In the genomic region with DNA sequence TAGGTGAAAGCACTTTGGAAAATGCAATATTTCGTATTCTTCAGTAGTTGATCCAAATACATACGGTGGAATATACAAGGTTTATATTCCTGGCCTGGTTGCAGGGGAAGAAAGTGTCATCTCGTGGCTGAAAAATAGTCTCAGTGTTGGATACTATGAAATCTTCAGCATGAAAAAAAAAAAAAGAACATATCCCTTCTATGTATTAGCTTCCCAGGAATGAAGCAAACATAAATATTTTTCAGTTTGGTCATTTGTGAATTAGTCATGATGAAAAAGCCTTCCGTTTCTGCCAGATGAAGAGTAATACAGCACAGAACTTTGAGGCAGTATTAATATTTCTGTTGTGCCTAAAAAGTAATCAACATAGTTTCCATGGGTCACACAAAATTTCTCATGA, we compare ENCODE assay signal across 14 cellular contexts. TPM values are rescaled to one million over a fixed set of nuclear protein-coding genes. Genes with fewer than 3 reads are reported as not detected.
DNase-seq lines count a peak whose midpoint lies in the region; ATAC-seq and TF ChIP-seq lines count a peak whose summit lies in the region.
"Had no signal": no experiment of that assay in that cellular context is flagged by ENCODE, and none has a peak within 500 bp of the region (broad histone marks: within the 10 kb centered on the region; RNA-seq: fewer than 3 reads in every experiment).

No MANE protein-coding gene starts in this region.

- no peak for TF ChIP-seq CTCF in MCF 10A (IDR thresholded peaks at IDR 0.05; ENCODE audit: unreplicated experiment)
- TF ChIP-seq CTCF in breast epithelium (IDR thresholded peaks at IDR 0.05), result no peak
- TF ChIP-seq CTCF in astrocyte of the spinal cord (IDR thresholded peaks at IDR 0.05; ENCODE audit: low read depth, low read length), result no peak
- TF ChIP-seq CTCF in hepatocyte (IDR thresholded peaks at IDR 0.05; ENCODE audit: poor library complexity), result no peak
- no peak for TF ChIP-seq CTCF in osteocyte (IDR thresholded peaks at IDR 0.05)

- H3K4me1 ChIP-seq in breast epithelium (no peaks in the 10 kb centered on the region), hepatocyte (ENCODE audit: insufficient read depth) (no peaks in the 10 kb centered on the region)
- H3K4me1 ChIP-seq: suprapubic skin had no signal

- CTCF ChIA-PET in MCF 10A (lab: Yijun Ruan, JAX), result interaction anchor here (0.6 to 0.9 kb wide), 3 partner anchors 31 to 1334 kb away, joined by 3 to 5 read pairs (median 5); no protein-coding TSS in a partner anchor
- CTCF ChIA-PET in activated CD4-positive, alpha-beta T cell treated with anti-CD3 and anti-CD28 coated beads for 36 hours (lab: Charles Lee), result no interaction called here

- no peak overlapping the region for H3K4me2 ChIP-seq in hepatocyte
- H3K4me2 ChIP-seq: KMS-11 had no signal

- no peaks in the 10 kb centered on the region for H4K20me1 ChIP-seq in hepatocyte (ENCODE audit: insufficient read depth, poor library complexity, severe bottlenecking)

- peaks cover 25% of the 10 kb centered on the region for H3K79me2 ChIP-seq in hepatocyte

- H3K36me3 Mint-ChIP-seq in MCF 10A (ENCODE audit: insufficient read depth, unreplicated experiment) (peaks cover 32% of the 10 kb centered on the region), osteocyte (ENCODE audit: unreplicated experiment) (peaks cover 48% of the 10 kb centered on the region)
- no peaks in the 10 kb centered on the region for H3K36me3 Mint-ChIP-seq in activated CD4-positive, alpha-beta T cell treated with anti-CD3 and anti-CD28 coated beads, Interleukin-2, amount 10 ng/mL, durations not matched to agents 24 days and 14 days (ENCODE audit: low read depth)
- H3K36me3 Mint-ChIP-seq in activated CD4-positive, alpha-beta T cell treated with anti-CD3 and anti-CD28 coated beads for 36 hours (ENCODE audit: low read depth), result no peaks in the 10 kb centered on the region

- peak overlapping the region; percentile 35 for H3K4me3 Mint-ChIP-seq in MCF 10A (ENCODE audit: unreplicated experiment)
- no peak overlapping the region for H3K4me3 Mint-ChIP-seq in activated CD4-positive, alpha-beta T cell treated with anti-CD3 and anti-CD28 coated beads, Interleukin-2, amount 10 ng/mL, durations not matched to agents 24 days and 14 days
- no peak overlapping the region for H3K4me3 Mint-ChIP-seq in activated CD4-positive, alpha-beta T cell treated with anti-CD3 and anti-CD28 coated beads for 36 hours
- no peak overlapping the region for H3K4me3 Mint-ChIP-seq in osteocyte (ENCODE audit: unreplicated experiment)
- H3K4me3 Mint-ChIP-seq: T-helper 2 cell treated with Interferon-gamma antibody and Interleukin-4, amounts not matched to agents 5 μg/mL and 100 μg/mL, for 36 hours had no signal

- ATAC-seq in activated CD4-positive, alpha-beta T cell treated with anti-CD3 and anti-CD28 coated beads for 36 hours, result no peak

- intact Hi-C loops in MCF 10A (cut with micrococcal nuclease) (no loop called here), breast epithelium (cut with DNase I; ENCODE audit: low total_unique reads) (no loop called here)
- intact Hi-C loops in activated CD4-positive, alpha-beta T cell treated with anti-CD3 and anti-CD28 coated beads, Interleukin-2, amount 10 ng/mL, durations not matched to agents 24 days and 14 days (cut with micrococcal nuclease), result no loop called here
- intact Hi-C loops in activated CD4-positive, alpha-beta T cell treated with anti-CD3 and anti-CD28 coated beads for 36 hours (cut with DNase I, micrococcal nuclease), result no loop called here

- 65% methylated on average over 3 of the region's 4 CpGs for WGBS in hepatocyte (ENCODE audit: low lambda C conversion rate, missing lambda C conversion rate)

- POLR2A ChIA-PET in MCF 10A (lab: Yijun Ruan, JAX), result interaction anchor here (0.6 to 2.7 kb wide), 8 partner anchors 10 to 411 kb away, joined by 3 to 11 read pairs (median 5); no protein-coding TSS in a partner anchor
- POLR2A ChIA-PET in activated CD4-positive, alpha-beta T cell treated with anti-CD3 and anti-CD28 coated beads for 36 hours (lab: Charles Lee), result no interaction called here

- H3K9me2 ChIP-seq in hepatocyte (replicated peaks; ENCODE audit: insufficient read depth), result no peaks in the 10 kb centered on the region

- no TSS peak for BruUV-seq in MCF 10A (replicated peaks; lab: Mats Ljungman, UMichigan)

- H3K9me3 ChIP-seq in breast epithelium (no peaks in the 10 kb centered on the region), hepatocyte (ENCODE audit: low read depth) (no peaks in the 10 kb centered on the region)
- H3K9me3 ChIP-seq: suprapubic skin had no signal

- no peak for TF ChIP-seq POLR2A in breast epithelium (IDR thresholded peaks at IDR 0.05)

- no peaks in the 10 kb centered on the region for H3K9me3 Mint-ChIP-seq in MCF 10A (ENCODE audit: unreplicated experiment)
- no peaks in the 10 kb centered on the region for H3K9me3 Mint-ChIP-seq in activated CD4-positive, alpha-beta T cell treated with anti-CD3 and anti-CD28 coated beads, Interleukin-2, amount 10 ng/mL, durations not matched to agents 24 days and 14 days
- no peaks in the 10 kb centered on the region for H3K9me3 Mint-ChIP-seq in activated CD4-positive, alpha-beta T cell treated with anti-CD3 and anti-CD28 coated beads for 36 hours (ENCODE audit: low read depth)
- H3K9me3 Mint-ChIP-seq in osteocyte (ENCODE audit: unreplicated experiment), result no peaks in the 10 kb centered on the region
- H3K9me3 Mint-ChIP-seq: T-helper 2 cell treated with Interferon-gamma antibody and Interleukin-4, amounts not matched to agents 5 μg/mL and 100 μg/mL, for 36 hours had no signal

- H3K4me3 ChIP-seq in breast epithelium (no peak overlapping the region), astrocyte of the spinal cord (ENCODE audit: low read depth, low read length) (no peak overlapping the region), hepatocyte (no peak overlapping the region)
- H3K4me3 ChIP-seq: suprapubic skin had no signal

- H3K27me3 Mint-ChIP-seq in MCF 10A (ENCODE audit: insufficient read depth, unreplicated experiment) (no peaks in the 10 kb centered on the region), osteocyte (ENCODE audit: unreplicated experiment) (no peaks in the 10 kb centered on the region)
- H3K27me3 Mint-ChIP-seq in activated CD4-positive, alpha-beta T cell treated with anti-CD3 and anti-CD28 coated beads, Interleukin-2, amount 10 ng/mL, durations not matched to agents 24 days and 14 days, result no peaks in the 10 kb centered on the region
- H3K27me3 Mint-ChIP-seq in activated CD4-positive, alpha-beta T cell treated with anti-CD3 and anti-CD28 coated beads for 36 hours, result peaks cover 2% of the 10 kb centered on the region

- in situ Hi-C loops in astrocyte of the spinal cord (cut with HindIII; ENCODE audit: low sequenced_read_pairs), result no loop called here

- no peak overlapping the region for H2AFZ ChIP-seq in hepatocyte

- H3K27me3 ChIP-seq in breast epithelium, result no peaks in the 10 kb centered on the region
- H3K27me3 ChIP-seq in hepatocyte, result no peaks in the 10 kb centered on the region
- H3K27me3 ChIP-seq: suprapubic skin had no signal

- DNase-seq in MCF 10A (ENCODE audit: unreplicated experiment) (peak; percentile 67), breast epithelium (ENCODE audit: low spot score in 2 of 2) (no peak), astrocyte of the spinal cord (ENCODE audit: low read depth, low spot score) (peak; percentile 75), hepatocyte (ENCODE audit: low spot score) (no peak), osteocyte (ENCODE audit: extremely low spot score, unreplicated experiment) (no peak)
- no peak for DNase-seq in activated CD4-positive, alpha-beta T cell treated with anti-CD3 and anti-CD28 coated beads, Interleukin-2, amount 10 ng/mL, durations not matched to agents 24 days and 14 days
- DNase-seq in activated CD4-positive, alpha-beta T cell treated with anti-CD3 and anti-CD28 coated beads for 36 hours, result no peak
- DNase-seq in activated CD4-positive, CD25-positive, alpha-beta regulatory T cell treated with anti-CD3 and anti-CD28 coated beads, Interleukin-2, amount 50 U/mL, for 72 hours, result no peak
- DNase-seq: effector memory CD4-positive, alpha-beta T cell; midbrain had no signal

- H3K27ac ChIP-seq in breast epithelium, result no peak overlapping the region
- H3K27ac ChIP-seq in hepatocyte, result peak overlapping the region; percentile 21
- H3K27ac ChIP-seq: 22Rv1, KMS-11, suprapubic skin had no signal

- H3K36me3 ChIP-seq in breast epithelium (no peaks in the 10 kb centered on the region), hepatocyte (replicated peaks; ENCODE audit: insufficient read depth, low read depth) (no peaks in the 10 kb centered on the region)

- H3K4me1 Mint-ChIP-seq in MCF 10A (ENCODE audit: insufficient read depth, unreplicated experiment) (peaks cover 18% of the 10 kb centered on the region), osteocyte (ENCODE audit: unreplicated experiment) (peaks cover 33% of the 10 kb centered on the region)
- H3K4me1 Mint-ChIP-seq in activated CD4-positive, alpha-beta T cell treated with anti-CD3 and anti-CD28 coated beads, Interleukin-2, amount 10 ng/mL, durations not matched to agents 24 days and 14 days, result no peaks in the 10 kb centered on the region
- H3K4me1 Mint-ChIP-seq in activated CD4-positive, alpha-beta T cell treated with anti-CD3 and anti-CD28 coated beads for 36 hours, result no peaks in the 10 kb centered on the region

- H3K27ac Mint-ChIP-seq in MCF 10A (ENCODE audit: low read depth, unreplicated experiment), result peak overlapping the region; percentile 94
- H3K27ac Mint-ChIP-seq in activated CD4-positive, alpha-beta T cell treated with anti-CD3 and anti-CD28 coated beads, Interleukin-2, amount 10 ng/mL, durations not matched to agents 24 days and 14 days, result no peak overlapping the region
- no peak overlapping the region for H3K27ac Mint-ChIP-seq in activated CD4-positive, alpha-beta T cell treated with anti-CD3 and anti-CD28 coated beads for 36 hours
- H3K27ac Mint-ChIP-seq in osteocyte (ENCODE audit: unreplicated experiment), result no peak overlapping the region
- H3K27ac Mint-ChIP-seq: T-helper 2 cell treated with Interferon-gamma antibody and Interleukin-4, amounts not matched to agents 5 μg/mL and 100 μg/mL, for 36 hours had no signal

RNA-seq across cellular contexts. Expression of a gene that starts 36.7 kb away (rescaled TPM):
- total RNA-seq in MCF 10A (2022), result 153 and 204 TPM in 2 replicates
- total RNA-seq in breast epithelium, result 10 to 100 TPM in 2 of 3 donors, 1 to 10 TPM in 1; 5.2 to 12.6 (median 10.5) TPM
- 42.3 and 48.0 TPM in 2 replicates for total RNA-seq in hepatocyte
- 31.3 and 32.9 TPM in 2 replicates for polyA plus RNA-seq in hepatocyte
- total RNA-seq in activated CD4-positive, alpha-beta T cell treated with anti-CD3 and anti-CD28 coated beads, Interleukin-2, amount 10 ng/mL, durations not matched to agents 24 days and 14 days, result not detected in 2 replicates
- total RNA-seq in activated CD4-positive, alpha-beta T cell treated with anti-CD3 and anti-CD28 coated beads for 36 hours, result not detected
- total RNA-seq in osteocyte, result 168 and 181 TPM in 2 replicates

Comparison
In these comparisons a context has a peak if more than half of its experiments do, and no peak if none do; other contexts are left out.
1. DNase-seq: peak in MCF 10A (single experiment) and astrocyte of the spinal cord (single experiment); none in breast epithelium (0 of 2), hepatocyte (single experiment), activated CD4-positive, alpha-beta T cell treated with anti-CD3 and anti-CD28 coated beads, Interleukin-2, amount 10 ng/mL, durations not matched to agents 24 days and 14 days (single experiment), activated CD4-positive, alpha-beta T cell treated with anti-CD3 and anti-CD28 coated beads for 36 hours (single experiment), activated CD4-positive, CD25-positive, alpha-beta regulatory T cell treated with anti-CD3 and anti-CD28 coated beads, Interleukin-2, amount 50 U/mL, for 72 hours (single experiment) and osteocyte (single experiment).